ENCODE assay signal across 22 cellular contexts in genomic region chr7:21358640-21359039, GRCh38.
DNase-seq lines count a peak whose midpoint lies in the region; ATAC-seq, FAIRE-seq and TF ChIP-seq lines count a peak whose summit lies in the region.
"Had no signal": no experiment of that assay in that cellular context is flagged by ENCODE, and none has a peak within 500 bp of the region (broad histone marks: within the 10 kb centered on the region; RNA-seq: fewer than 3 reads in every experiment).

No MANE protein-coding gene starts in this region.

- peak; percentile 56 for FAIRE-seq in GM12891 (lab: Jason Lieb, UNC)
- FAIRE-seq in GM12878 (lab: Jason Lieb, UNC) = no peak
- FAIRE-seq: H54 had no signal

- BruUV-seq in GM12878 (replicated peaks; lab: Mats Ljungman, UMichigan) = no TSS peak

- H3K9me3 ChIP-seq in GM12878 (replicated peaks; ENCODE audit: control insufficient read depth, insufficient read depth, low read length) = peaks cover 2% of the 10 kb centered on the region; the same call in 2 of the 3 replicates
- H3K9me3 ChIP-seq in spleen = no peaks in the 10 kb centered on the region
- no peaks in the 10 kb centered on the region for H3K9me3 ChIP-seq in Peyer's patch
- H3K9me3 ChIP-seq: esophagus muscularis mucosa, MG63, thyroid gland had no signal

- intact Hi-C loops in GM12878 (cut with micrococcal nuclease; ENCODE audit: unreplicated experiment) (loop anchor here (10.0 kb wide), 1 partner anchor 586 kb away; the partner anchor contains the start of gene CDCA7L), spleen (cut with DNase I; ENCODE audit: low total_unique reads) (no loop called here)

- RAD21 ChIA-PET in GM12878 (lab: Charles Lee; ENCODE audit: unreplicated experiment) = interaction anchor here (0.6 to 3.2 kb wide), 6 partner anchors 11 to 581 kb away, joined by 3 to 13 read pairs (median 8); no protein-coding TSS in a partner anchor

- H4K20me1 ChIP-seq in GM12878 (ENCODE audit: control insufficient read depth, insufficient read depth) = no peaks in the 10 kb centered on the region

- H3K4me3 ChIP-seq in GM12878 (no peak overlapping the region), brain microvascular endothelial cell (ENCODE audit: low read depth, low read length) (no peak overlapping the region), spleen (no peak overlapping the region), Peyer's patch (no peak overlapping the region)
- H3K4me3 ChIP-seq: esophagus muscularis mucosa, MG63, thyroid gland had no signal

- no peaks in the 10 kb centered on the region for H3K79me2 ChIP-seq in GM12878 (ENCODE audit: control insufficient read depth, insufficient read depth, low read length)
- H3K79me2 ChIP-seq: parathyroid adenoma had no signal

- H3K4me2 ChIP-seq in GM12878 (ENCODE audit: control insufficient read depth, insufficient read depth) = no peak overlapping the region

- SMC1A ChIA-PET in GM12878 (lab: Charles Lee; ENCODE audit: uncharacterized antibody, unreplicated experiment) = interaction anchor here (0.8 to 4.6 kb wide), 10 partner anchors 8 to 96 kb away, joined by 3 to 40 read pairs (median 6); partner anchors contain the start of gene SP4

- TF ChIP-seq POLR2A in GM12891 (IDR thresholded peaks at IDR 0.05; ENCODE audit: low read depth, low read length) (no peak), GM12878 (IDR thresholded peaks at IDR 0.05; ENCODE audit: low read depth, low read length) (no peak), spleen (IDR thresholded peaks at IDR 0.05) (no peak), Peyer's patch (IDR thresholded peaks at IDR 0.05) (no peak)

- ATAC-seq in GM12878 = no peak

- H3K27me3 ChIP-seq in GM12878 (replicated peaks in 1 of 2; ENCODE audit: control insufficient read depth in 2 of 2, insufficient read depth in 2 of 2, low read length in 1 of 2) (no peaks in the 10 kb centered on the region), brain microvascular endothelial cell (replicated peaks) (no peaks in the 10 kb centered on the region), spleen (replicated peaks in 1 of 7) (no peaks in the 10 kb centered on the region), Peyer's patch (no peaks in the 10 kb centered on the region)
- H3K27me3 ChIP-seq: esophagus muscularis mucosa, MG63, thyroid gland had no signal

- peak; percentile 80 for DNase-seq in CD1c-positive myeloid dendritic cell (ENCODE audit: extremely low spot score)
- DNase-seq in GM12891 (ENCODE audit: insufficient read length, low spot score) = no peak
- DNase-seq in NOMO-1 treated with dmso at 0.1 percent for 144 hours (lab: John Stamatoyannopoulos, UW; ENCODE audit: unreplicated experiment) = peak; percentile 76
- no peak for DNase-seq in GM12878 (ENCODE audit: low read depth, low spot score)
- no peak for DNase-seq in brain microvascular endothelial cell
- no peak for DNase-seq in spleen
- no peak for DNase-seq in Peyer's patch
- DNase-seq in islet precursor cell = no peak
- DNase-seq: activated B cell treated with CpG ODN at 0.5 μM for 24 hours; activated gamma-delta T cell; amniotic stem cell; IMR-90; MG63; naive B cell; NCI-H2029 treated with DMSO at 0.1 percent for 48 hours; NCI-H510A; SHP77 treated with DMSO at 0.1 percent for 48 hours; stimulated activated naive CD4-positive, alpha-beta T cell treated with Interleukin-2 at 50 U/mL for 16 hours; thyroid gland had no signal

- H3K4me1 ChIP-seq in GM12878 (ENCODE audit: control insufficient read depth, insufficient read depth, low read length) (peaks cover 38% of the 10 kb centered on the region), spleen (peaks cover 0 to 53% (median 32%) of the 10 kb centered on the region in 6 donors), Peyer's patch (peaks cover 0 to 12% (median 3%) of the 10 kb centered on the region in 4 donors)
- H3K4me1 ChIP-seq: esophagus muscularis mucosa, parathyroid adenoma, thyroid gland had no signal

- in situ Hi-C loops in GM12878 (cut with MboI) (loop anchor here (10.0 to 25.0 kb wide), 2 partner anchors 586 to 1121 kb away; partner anchors contain the start of gene CDCA7L), brain microvascular endothelial cell (cut with HindIII; ENCODE audit: low pct_ligation_motif_present, low sequenced_read_pairs) (no loop called here)

- CTCF ChIA-PET in GM12878 (lab: Yijun Ruan, JAX) = interaction anchor here (0.7 to 2.0 kb wide), 7 partner anchors 13 to 170 kb away, joined by 3 to 7 read pairs (median 3); no protein-coding TSS in a partner anchor

- H3K27ac ChIP-seq in GM12878 (ENCODE audit: control insufficient read depth, insufficient read depth) (no peak overlapping the region; the same call in 1 of the 2 replicates), brain microvascular endothelial cell (no peak overlapping the region), spleen (peak overlapping the region in 3 of 8 donors; percentile 6 to 79 (median 53)), Peyer's patch (no peak overlapping the region)
- H3K27ac ChIP-seq: esophagus muscularis mucosa, parathyroid adenoma, thyroid gland had no signal

- H3K9ac ChIP-seq in GM12878 (ENCODE audit: control insufficient read depth, insufficient read depth, low read length) = no peak overlapping the region
- H3K9ac ChIP-seq: parathyroid adenoma had no signal

- TF ChIP-seq CTCF in GM12878 (IDR thresholded peaks at IDR 0.05 in 2 of 3, conservative IDR thresholded peaks at IDR 0.05 in 1 of 3; ENCODE audit: control insufficient read depth in 2 of 3, extremely low read depth in 1 of 3, insufficient read depth in 1 of 3, low read depth in 3 of 3, low read length in 3 of 3) = no peak
- no peak for TF ChIP-seq CTCF in brain microvascular endothelial cell (IDR thresholded peaks at IDR 0.05; ENCODE audit: low read depth, low read length, missing control alignments)
- no peak for TF ChIP-seq CTCF in spleen (IDR thresholded peaks at IDR 0.05 in 8 of 11, conservative IDR thresholded peaks at IDR 0.05 in 3 of 11)
- TF ChIP-seq CTCF in Peyer's patch (IDR thresholded peaks at IDR 0.05) = no peak

- TF ChIP-seq RAD21 in GM12878 (IDR thresholded peaks at IDR 0.05; ENCODE audit: insufficient read depth, low read depth, low read length) = no peak

- H3K36me3 ChIP-seq in GM12878 (ENCODE audit: control insufficient read depth in 2 of 2, insufficient read depth in 2 of 2, low read length in 1 of 2) (no peaks in the 10 kb centered on the region), brain microvascular endothelial cell (replicated peaks) (no peaks in the 10 kb centered on the region), spleen (no peaks in the 10 kb centered on the region), Peyer's patch (no peaks in the 10 kb centered on the region)
- H3K36me3 ChIP-seq: esophagus muscularis mucosa, MG63, thyroid gland had no signal

- 49% methylated on average over 5 of the region's 5 CpGs for WGBS in GM12878 (ENCODE audit: insufficient coverage, insufficient replicate concordance, low lambda C conversion rate, missing lambda C conversion rate)
- 46 to 69% (median 54%) methylated on average over 5 of the region's 5 CpGs for WGBS in spleen, 5 donors

- POLR2A ChIA-PET in GM12878 (lab: Charles Lee) = interaction anchor here (1.0 to 1.8 kb wide), 3 partner anchors 14 to 69 kb away, joined by 4 to 5 read pairs (median 5); partner anchors contain the start of gene SP4

- H2AFZ ChIP-seq in GM12878 (ENCODE audit: control insufficient read depth, low read depth, low read length) = peak overlapping the region; percentile 19
- H2AFZ ChIP-seq: parathyroid adenoma had no signal

- no peak for TF ChIP-seq EP300 in GM12878 (IDR thresholded peaks at IDR 0.05; ENCODE audit: borderline replicate concordance in 1 of 2, control insufficient read depth in 1 of 2, low read depth in 2 of 2, low read length in 2 of 2)

TF ChIP-seq in GM12891, 5 proteins besides CTCF, POLR2A, EP300 and RAD21:
- TF ChIP-seq POLR2AphosphoS5 (IDR thresholded peaks at IDR 0.05; ENCODE audit: low read depth, low read length) (no peak), SPI1 (IDR thresholded peaks at IDR 0.05; ENCODE audit: low read depth, low read length) (peak; percentile 53), TAF1 (IDR thresholded peaks at IDR 0.05; ENCODE audit: low read depth, low read length) (no peak)

TF ChIP-seq in GM12878, 131 proteins besides CTCF, POLR2A, EP300 and RAD21:
- TF ChIP-seq SMAD1 (IDR thresholded peaks at IDR 0.05; ENCODE audit: low read depth, partially characterized antibody) (no peak), SPI1 (IDR thresholded peaks at IDR 0.05; ENCODE audit: borderline replicate concordance, insufficient read depth, low read depth, low read length) (peak; percentile 56; the same call in 1 of the 2 replicates), ZNF24 (IDR thresholded peaks at IDR 0.05) (peak; percentile 35; the same call in 1 of the 2 replicates)

Comparison
In these comparisons a context has a peak if more than half of its experiments do, and no peak if none do; other contexts are left out.
1. DNase-seq: peak in CD1c-positive myeloid dendritic cell (single experiment) and NOMO-1 treated with dmso at 0.1 percent for 144 hours (single experiment); none in GM12891 (single experiment), GM12878 (single experiment), brain microvascular endothelial cell (single experiment), spleen (single experiment), Peyer's patch (0 of 3) and islet precursor cell (single experiment).